In genomic region chr2:177164584-177165052, GRCh38 we compare ENCODE assay signal across 8 cellular contexts. TPM values are rescaled to one million over a fixed set of nuclear protein-coding genes. Genes with fewer than 3 reads are reported as not detected.
DNase-seq lines count a peak whose midpoint lies in the region; ATAC-seq and TF ChIP-seq lines count a peak whose summit lies in the region.

No MANE protein-coding gene starts in this region.

- no peaks in the 10 kb centered on the region for H3K9me2 ChIP-seq in Karpas-422 (replicated peaks; ENCODE audit: insufficient read depth, low read length)
- no peaks in the 10 kb centered on the region for H3K9me2 ChIP-seq in PC-9 (ENCODE audit: insufficient read depth)

- H3K4me1 ChIP-seq in Karpas-422 (ENCODE audit: low read length), result peaks cover 45% of the 10 kb centered on the region
- H3K4me1 ChIP-seq in PC-9 (replicated peaks; ENCODE audit: insufficient read depth), result peaks cover 55% of the 10 kb centered on the region

- H3K4me3 ChIP-seq in Karpas-422 (ENCODE audit: low read length), result peak overlapping the region; percentile 68
- peak overlapping the region; percentile 37; the same call in 1 of the 2 replicates for H3K4me3 ChIP-seq in PC-9
- H3K4me3 ChIP-seq in fibroblast of mammary gland (ENCODE audit: control insufficient read depth, low read depth, low read length), result peak overlapping the region; percentile 44

- no peaks in the 10 kb centered on the region for H3K36me3 Mint-ChIP-seq in natural killer cell treated with Interleukin-12 subunit alpha and Interleukin-12 subunit beta and Interleukin-15 and Interleukin-18, amount 100 ng/mL, for 72 hours
- H3K36me3 Mint-ChIP-seq in stimulated activated naive B cell treated with anti-CD40 and anti-IgM and Interleukin-4, amounts not matched to agents 10 μg/mL and 1 μg/mL and 100 μg/mL, for 72 hours, result no peaks in the 10 kb centered on the region

- intact Hi-C loops in PC-9 (cut with micrococcal nuclease; ENCODE audit: unreplicated experiment), result loop anchor here (1.0 to 10.0 kb wide), 10 partner anchors 60 to 594 kb away; partner anchors contain the start of gene AGPS

- H3F3A ChIP-seq in PC-9 (ENCODE audit: insufficient read depth, low read depth), result peaks cover 34% of the 10 kb centered on the region

- TF ChIP-seq CTCF in PC-9 (conservative IDR thresholded peaks at IDR 0.05) (peak; percentile 100), fibroblast of mammary gland (conservative IDR thresholded peaks at IDR 0.05; ENCODE audit: control insufficient read depth, insufficient read depth, low read depth, low read length) (peak; percentile 100)

- BruUV-seq in PC-9 (replicated peaks; lab: Mats Ljungman, UMichigan), result no TSS peak

- H2AFZ ChIP-seq in Karpas-422 (ENCODE audit: low read length), result peak overlapping the region; percentile 90
- H2AFZ ChIP-seq in PC-9, result peak overlapping the region; percentile 80

- in situ Hi-C loops in Caki2 (cut with HindIII; ENCODE audit: low pct_unique_long_range_greater_than_20kb, low sequenced_read_pairs), result loop anchor here (5.0 kb wide), 1 partner anchor 168 kb away; no protein-coding TSS in a partner anchor

- no peaks in the 10 kb centered on the region for H3K27me3 ChIP-seq in Karpas-422 (ENCODE audit: low read length)
- no peaks in the 10 kb centered on the region for H3K27me3 ChIP-seq in PC-9 (ENCODE audit: insufficient read depth, low read depth)

- POLR2A ChIA-PET in PC-9 (lab: Charles Lee; ENCODE audit: unreplicated experiment), result interaction anchor here (0.6 to 1.7 kb wide), 5 partner anchors 47 to 197 kb away, joined by 5 to 31 read pairs (median 8); partner anchors contain the start of gene HNRNPA3

- ATAC-seq in GM21515 (IDR thresholded peaks at IDR 0.05; ENCODE audit: unreplicated experiment), result peak; percentile 53
- ATAC-seq in natural killer cell treated with Interleukin-12 subunit alpha and Interleukin-12 subunit beta and Interleukin-15 and Interleukin-18, amount 100 ng/mL, for 72 hours, result peak; percentile 73 to 89
- ATAC-seq in stimulated activated naive B cell treated with anti-CD40 and anti-IgM and Interleukin-4, amounts not matched to agents 10 μg/mL and 1 μg/mL and 100 μg/mL, for 72 hours (replicated peaks), result peak; percentile 35 to 46

- H3K27ac ChIP-seq in Karpas-422 (ENCODE audit: low read length) (peak overlapping the region; percentile 59), PC-9 (peak overlapping the region; percentile 65)

- CTCF ChIA-PET in PC-9 (lab: Charles Lee), result interaction anchor here (0.6 to 3.1 kb wide), 36 partner anchors 15 to 807 kb away, joined by 3 to 35 read pairs (median 4); partner anchors contain the start of genes AGPS and NFE2L2

- H3K27me3 Mint-ChIP-seq in natural killer cell treated with Interleukin-12 subunit alpha and Interleukin-12 subunit beta and Interleukin-15 and Interleukin-18, amount 100 ng/mL, for 72 hours, result peaks cover 4 to 7% of the 10 kb centered on the region in 2 donors
- H3K27me3 Mint-ChIP-seq in stimulated activated naive B cell treated with anti-CD40 and anti-IgM and Interleukin-4, amounts not matched to agents 10 μg/mL and 1 μg/mL and 100 μg/mL, for 72 hours, result no peaks in the 10 kb centered on the region

- DNase-seq in Caki2 (ENCODE audit: low read depth) (peak; percentile 78), Karpas-422 (peak; percentile 90), PC-9 (peak; percentile 75 to 87), fibroblast of mammary gland (ENCODE audit: low read depth) (peak; percentile 80)
- DNase-seq in activated T-cell treated with anti-CD3 and anti-CD28 coated beads, Interleukin-2, amount 50 U/mL, for 48 hours, result peak; percentile 85 to 92
- peak; percentile 79 for DNase-seq in natural killer cell treated with Interleukin-12 subunit alpha and Interleukin-12 subunit beta and Interleukin-15 and Interleukin-18, amount 100 ng/mL, for 72 hours (ENCODE audit: low spot score)
- DNase-seq in stimulated activated naive B cell treated with anti-CD40 and anti-IgM and Interleukin-4, amounts not matched to agents 10 μg/mL and 1 μg/mL and 100 μg/mL, for 72 hours, result peak; percentile 69

- H3K4me2 ChIP-seq in Karpas-422 (ENCODE audit: low read depth, low read length, poor library complexity, severe bottlenecking) (peak overlapping the region; percentile 96), PC-9 (peak overlapping the region; percentile 73)

- H3K4me3 Mint-ChIP-seq in natural killer cell treated with Interleukin-12 subunit alpha and Interleukin-12 subunit beta and Interleukin-15 and Interleukin-18, amount 100 ng/mL, for 72 hours, result no peak overlapping the region
- no peak overlapping the region for H3K4me3 Mint-ChIP-seq in stimulated activated naive B cell treated with anti-CD40 and anti-IgM and Interleukin-4, amounts not matched to agents 10 μg/mL and 1 μg/mL and 100 μg/mL, for 72 hours

- H3K79me2 ChIP-seq in Karpas-422 (ENCODE audit: low read length), result no peaks in the 10 kb centered on the region
- no peaks in the 10 kb centered on the region for H3K79me2 ChIP-seq in PC-9 (ENCODE audit: low read depth)

- no peaks in the 10 kb centered on the region for H3K9me3 ChIP-seq in Karpas-422 (ENCODE audit: low read length)
- H3K9me3 ChIP-seq in PC-9 (ENCODE audit: insufficient read depth, low read depth), result no peaks in the 10 kb centered on the region

- peaks cover 12 to 14% of the 10 kb centered on the region in 2 donors for H3K4me1 Mint-ChIP-seq in natural killer cell treated with Interleukin-12 subunit alpha and Interleukin-12 subunit beta and Interleukin-15 and Interleukin-18, amount 100 ng/mL, for 72 hours (ENCODE audit: low read depth in 2 of 2)
- H3K4me1 Mint-ChIP-seq in stimulated activated naive B cell treated with anti-CD40 and anti-IgM and Interleukin-4, amounts not matched to agents 10 μg/mL and 1 μg/mL and 100 μg/mL, for 72 hours, result peaks cover 15 to 32% of the 10 kb centered on the region in 2 donors

- H3K9ac ChIP-seq in Karpas-422 (ENCODE audit: low read length), result peak overlapping the region; percentile 74

- no peaks in the 10 kb centered on the region for H3K9me3 Mint-ChIP-seq in natural killer cell treated with Interleukin-12 subunit alpha and Interleukin-12 subunit beta and Interleukin-15 and Interleukin-18, amount 100 ng/mL, for 72 hours
- no peaks in the 10 kb centered on the region for H3K9me3 Mint-ChIP-seq in stimulated activated naive B cell treated with anti-CD40 and anti-IgM and Interleukin-4, amounts not matched to agents 10 μg/mL and 1 μg/mL and 100 μg/mL, for 72 hours

- H3K27ac Mint-ChIP-seq in natural killer cell treated with Interleukin-12 subunit alpha and Interleukin-12 subunit beta and Interleukin-15 and Interleukin-18, amount 100 ng/mL, for 72 hours, result no peak overlapping the region
- no peak overlapping the region for H3K27ac Mint-ChIP-seq in stimulated activated naive B cell treated with anti-CD40 and anti-IgM and Interleukin-4, amounts not matched to agents 10 μg/mL and 1 μg/mL and 100 μg/mL, for 72 hours

- H4K20me1 ChIP-seq in Karpas-422 (ENCODE audit: insufficient read depth, low read depth, low read length) (no peaks in the 10 kb centered on the region), PC-9 (ENCODE audit: insufficient read depth) (no peaks in the 10 kb centered on the region)

- no peaks in the 10 kb centered on the region for H3K36me3 ChIP-seq in Karpas-422 (ENCODE audit: insufficient read depth, low read length)
- H3K36me3 ChIP-seq in PC-9 (ENCODE audit: low read depth), result no peaks in the 10 kb centered on the region

RNA-seq across cellular contexts. Expression of gene HNRNPA3, which starts 48.0 kb away (rescaled TPM):
- total RNA-seq in Caki2 (2014; rRNA removed; shearing (Covaris generic); ENCODE audit: low replicate concordance), result 24.1 and 25.1 TPM in 2 replicates
- 51.7 and 62.7 TPM in 2 replicates for total RNA-seq in Karpas-422 (2014; rRNA removed; shearing (Covaris generic); ENCODE audit: low replicate concordance)
- 245 and 290 TPM in 2 replicates for total RNA-seq in PC-9 (2021)
- total RNA-seq in natural killer cell treated with Interleukin-12 subunit alpha and Interleukin-12 subunit beta and Interleukin-15 and Interleukin-18, amount 100 ng/mL, for 72 hours, result 100 to 1,000 TPM; 170 to 282 TPM

Comparison
In these comparisons a context has a peak if more than half of its experiments do, and no peak if none do; other contexts are left out.
1. Peak in every context shown above with its lines: DNase-seq, ATAC-seq, H3K4me3 ChIP-seq and H3K27ac ChIP-seq.